In the genomic region with DNA sequence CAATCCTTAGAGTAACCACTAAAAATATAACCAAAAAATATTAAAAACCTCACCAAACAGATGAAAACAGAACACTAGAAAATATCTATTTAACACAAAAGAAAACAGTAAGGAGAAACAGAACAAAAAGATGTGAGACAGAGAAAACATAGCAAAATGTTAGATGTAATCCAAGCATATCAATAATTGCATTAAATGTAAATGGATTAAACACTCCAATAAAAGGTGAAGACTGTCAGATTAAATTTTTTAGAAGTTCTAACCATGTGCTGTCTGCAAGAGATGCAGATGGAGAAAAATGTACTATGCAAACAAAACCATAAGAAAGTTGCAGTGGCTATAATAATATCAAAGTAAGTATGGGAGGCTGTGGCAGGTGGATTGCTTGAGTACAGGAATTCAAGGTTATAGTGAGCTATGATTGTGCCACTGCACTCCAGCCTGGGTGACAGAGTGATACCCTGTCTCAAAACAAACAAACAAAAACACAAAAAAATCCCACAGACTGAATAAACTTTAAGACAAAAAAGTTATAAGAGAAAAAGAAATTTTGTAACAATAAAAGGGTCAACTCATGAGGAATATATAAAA, we compare ENCODE assay signal across 1 cellular context.
TF ChIP-seq lines count a peak whose summit lies in the region.

No MANE protein-coding gene starts in this region.

TF ChIP-seq in K562, 482 proteins besides CTCF, POLR2A, EP300 and RAD21 (continued from another document):
- TF ChIP-seq, protein P1, sequence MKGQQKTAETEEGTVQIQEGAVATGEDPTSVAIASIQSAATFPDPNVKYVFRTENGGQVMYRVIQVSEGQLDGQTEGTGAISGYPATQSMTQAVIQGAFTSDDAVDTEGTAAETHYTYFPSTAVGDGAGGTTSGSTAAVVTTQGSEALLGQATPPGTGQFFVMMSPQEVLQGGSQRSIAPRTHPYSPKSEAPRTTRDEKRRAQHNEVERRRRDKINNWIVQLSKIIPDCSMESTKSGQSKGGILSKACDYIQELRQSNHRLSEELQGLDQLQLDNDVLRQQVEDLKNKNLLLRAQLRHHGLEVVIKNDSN (CRISPR knock-in tag; IDR thresholded peaks at IDR 0.05) = no peak
- TF ChIP-seq, protein P2, sequence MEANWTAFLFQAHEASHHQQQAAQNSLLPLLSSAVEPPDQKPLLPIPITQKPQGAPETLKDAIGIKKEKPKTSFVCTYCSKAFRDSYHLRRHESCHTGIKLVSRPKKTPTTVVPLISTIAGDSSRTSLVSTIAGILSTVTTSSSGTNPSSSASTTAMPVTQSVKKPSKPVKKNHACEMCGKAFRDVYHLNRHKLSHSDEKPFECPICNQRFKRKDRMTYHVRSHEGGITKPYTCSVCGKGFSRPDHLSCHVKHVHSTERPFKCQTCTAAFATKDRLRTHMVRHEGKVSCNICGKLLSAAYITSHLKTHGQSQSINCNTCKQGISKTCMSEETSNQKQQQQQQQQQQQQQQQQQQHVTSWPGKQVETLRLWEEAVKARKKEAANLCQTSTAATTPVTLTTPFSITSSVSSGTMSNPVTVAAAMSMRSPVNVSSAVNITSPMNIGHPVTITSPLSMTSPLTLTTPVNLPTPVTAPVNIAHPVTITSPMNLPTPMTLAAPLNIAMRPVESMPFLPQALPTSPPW (CRISPR knock-in tag; IDR thresholded peaks at IDR 0.05) = no peak
- TF ChIP-seq BRD4 (IDR thresholded peaks at IDR 0.05) = no peak
- TF ChIP-seq BDP1 (IDR thresholded peaks at IDR 0.05; ENCODE audit: insufficient read depth, insufficient read length) = no peak
- no peak for TF ChIP-seq HNRNPLL (IDR thresholded peaks at IDR 0.05; ENCODE audit: low read depth, low read length, poor library complexity, severe bottlenecking)
- TF ChIP-seq, protein P3, sequence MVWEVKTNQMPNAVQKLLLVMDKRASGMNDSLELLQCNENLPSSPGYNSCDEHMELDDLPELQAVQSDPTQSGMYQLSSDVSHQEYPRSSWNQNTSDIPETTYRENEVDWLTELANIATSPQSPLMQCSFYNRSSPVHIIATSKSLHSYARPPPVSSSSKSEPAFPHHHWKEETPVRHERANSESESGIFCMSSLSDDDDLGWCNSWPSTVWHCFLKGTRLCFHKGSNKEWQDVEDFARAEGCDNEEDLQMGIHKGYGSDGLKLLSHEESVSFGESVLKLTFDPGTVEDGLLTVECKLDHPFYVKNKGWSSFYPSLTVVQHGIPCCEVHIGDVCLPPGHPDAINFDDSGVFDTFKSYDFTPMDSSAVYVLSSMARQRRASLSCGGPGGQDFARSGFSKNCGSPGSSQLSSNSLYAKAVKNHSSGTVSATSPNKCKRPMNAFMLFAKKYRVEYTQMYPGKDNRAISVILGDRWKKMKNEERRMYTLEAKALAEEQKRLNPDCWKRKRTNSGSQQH (CRISPR knock-in tag; IDR thresholded peaks at IDR 0.05) = no peak
- peak; percentile 50 for TF ChIP-seq ZNF354B (CRISPR knock-in tag; IDR thresholded peaks at IDR 0.05)
- TF ChIP-seq, protein P4, sequence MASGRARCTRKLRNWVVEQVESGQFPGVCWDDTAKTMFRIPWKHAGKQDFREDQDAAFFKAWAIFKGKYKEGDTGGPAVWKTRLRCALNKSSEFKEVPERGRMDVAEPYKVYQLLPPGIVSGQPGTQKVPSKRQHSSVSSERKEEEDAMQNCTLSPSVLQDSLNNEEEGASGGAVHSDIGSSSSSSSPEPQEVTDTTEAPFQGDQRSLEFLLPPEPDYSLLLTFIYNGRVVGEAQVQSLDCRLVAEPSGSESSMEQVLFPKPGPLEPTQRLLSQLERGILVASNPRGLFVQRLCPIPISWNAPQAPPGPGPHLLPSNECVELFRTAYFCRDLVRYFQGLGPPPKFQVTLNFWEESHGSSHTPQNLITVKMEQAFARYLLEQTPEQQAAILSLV (tag; IDR thresholded peaks at IDR 0.05) = no peak
- TF ChIP-seq, protein P5, sequence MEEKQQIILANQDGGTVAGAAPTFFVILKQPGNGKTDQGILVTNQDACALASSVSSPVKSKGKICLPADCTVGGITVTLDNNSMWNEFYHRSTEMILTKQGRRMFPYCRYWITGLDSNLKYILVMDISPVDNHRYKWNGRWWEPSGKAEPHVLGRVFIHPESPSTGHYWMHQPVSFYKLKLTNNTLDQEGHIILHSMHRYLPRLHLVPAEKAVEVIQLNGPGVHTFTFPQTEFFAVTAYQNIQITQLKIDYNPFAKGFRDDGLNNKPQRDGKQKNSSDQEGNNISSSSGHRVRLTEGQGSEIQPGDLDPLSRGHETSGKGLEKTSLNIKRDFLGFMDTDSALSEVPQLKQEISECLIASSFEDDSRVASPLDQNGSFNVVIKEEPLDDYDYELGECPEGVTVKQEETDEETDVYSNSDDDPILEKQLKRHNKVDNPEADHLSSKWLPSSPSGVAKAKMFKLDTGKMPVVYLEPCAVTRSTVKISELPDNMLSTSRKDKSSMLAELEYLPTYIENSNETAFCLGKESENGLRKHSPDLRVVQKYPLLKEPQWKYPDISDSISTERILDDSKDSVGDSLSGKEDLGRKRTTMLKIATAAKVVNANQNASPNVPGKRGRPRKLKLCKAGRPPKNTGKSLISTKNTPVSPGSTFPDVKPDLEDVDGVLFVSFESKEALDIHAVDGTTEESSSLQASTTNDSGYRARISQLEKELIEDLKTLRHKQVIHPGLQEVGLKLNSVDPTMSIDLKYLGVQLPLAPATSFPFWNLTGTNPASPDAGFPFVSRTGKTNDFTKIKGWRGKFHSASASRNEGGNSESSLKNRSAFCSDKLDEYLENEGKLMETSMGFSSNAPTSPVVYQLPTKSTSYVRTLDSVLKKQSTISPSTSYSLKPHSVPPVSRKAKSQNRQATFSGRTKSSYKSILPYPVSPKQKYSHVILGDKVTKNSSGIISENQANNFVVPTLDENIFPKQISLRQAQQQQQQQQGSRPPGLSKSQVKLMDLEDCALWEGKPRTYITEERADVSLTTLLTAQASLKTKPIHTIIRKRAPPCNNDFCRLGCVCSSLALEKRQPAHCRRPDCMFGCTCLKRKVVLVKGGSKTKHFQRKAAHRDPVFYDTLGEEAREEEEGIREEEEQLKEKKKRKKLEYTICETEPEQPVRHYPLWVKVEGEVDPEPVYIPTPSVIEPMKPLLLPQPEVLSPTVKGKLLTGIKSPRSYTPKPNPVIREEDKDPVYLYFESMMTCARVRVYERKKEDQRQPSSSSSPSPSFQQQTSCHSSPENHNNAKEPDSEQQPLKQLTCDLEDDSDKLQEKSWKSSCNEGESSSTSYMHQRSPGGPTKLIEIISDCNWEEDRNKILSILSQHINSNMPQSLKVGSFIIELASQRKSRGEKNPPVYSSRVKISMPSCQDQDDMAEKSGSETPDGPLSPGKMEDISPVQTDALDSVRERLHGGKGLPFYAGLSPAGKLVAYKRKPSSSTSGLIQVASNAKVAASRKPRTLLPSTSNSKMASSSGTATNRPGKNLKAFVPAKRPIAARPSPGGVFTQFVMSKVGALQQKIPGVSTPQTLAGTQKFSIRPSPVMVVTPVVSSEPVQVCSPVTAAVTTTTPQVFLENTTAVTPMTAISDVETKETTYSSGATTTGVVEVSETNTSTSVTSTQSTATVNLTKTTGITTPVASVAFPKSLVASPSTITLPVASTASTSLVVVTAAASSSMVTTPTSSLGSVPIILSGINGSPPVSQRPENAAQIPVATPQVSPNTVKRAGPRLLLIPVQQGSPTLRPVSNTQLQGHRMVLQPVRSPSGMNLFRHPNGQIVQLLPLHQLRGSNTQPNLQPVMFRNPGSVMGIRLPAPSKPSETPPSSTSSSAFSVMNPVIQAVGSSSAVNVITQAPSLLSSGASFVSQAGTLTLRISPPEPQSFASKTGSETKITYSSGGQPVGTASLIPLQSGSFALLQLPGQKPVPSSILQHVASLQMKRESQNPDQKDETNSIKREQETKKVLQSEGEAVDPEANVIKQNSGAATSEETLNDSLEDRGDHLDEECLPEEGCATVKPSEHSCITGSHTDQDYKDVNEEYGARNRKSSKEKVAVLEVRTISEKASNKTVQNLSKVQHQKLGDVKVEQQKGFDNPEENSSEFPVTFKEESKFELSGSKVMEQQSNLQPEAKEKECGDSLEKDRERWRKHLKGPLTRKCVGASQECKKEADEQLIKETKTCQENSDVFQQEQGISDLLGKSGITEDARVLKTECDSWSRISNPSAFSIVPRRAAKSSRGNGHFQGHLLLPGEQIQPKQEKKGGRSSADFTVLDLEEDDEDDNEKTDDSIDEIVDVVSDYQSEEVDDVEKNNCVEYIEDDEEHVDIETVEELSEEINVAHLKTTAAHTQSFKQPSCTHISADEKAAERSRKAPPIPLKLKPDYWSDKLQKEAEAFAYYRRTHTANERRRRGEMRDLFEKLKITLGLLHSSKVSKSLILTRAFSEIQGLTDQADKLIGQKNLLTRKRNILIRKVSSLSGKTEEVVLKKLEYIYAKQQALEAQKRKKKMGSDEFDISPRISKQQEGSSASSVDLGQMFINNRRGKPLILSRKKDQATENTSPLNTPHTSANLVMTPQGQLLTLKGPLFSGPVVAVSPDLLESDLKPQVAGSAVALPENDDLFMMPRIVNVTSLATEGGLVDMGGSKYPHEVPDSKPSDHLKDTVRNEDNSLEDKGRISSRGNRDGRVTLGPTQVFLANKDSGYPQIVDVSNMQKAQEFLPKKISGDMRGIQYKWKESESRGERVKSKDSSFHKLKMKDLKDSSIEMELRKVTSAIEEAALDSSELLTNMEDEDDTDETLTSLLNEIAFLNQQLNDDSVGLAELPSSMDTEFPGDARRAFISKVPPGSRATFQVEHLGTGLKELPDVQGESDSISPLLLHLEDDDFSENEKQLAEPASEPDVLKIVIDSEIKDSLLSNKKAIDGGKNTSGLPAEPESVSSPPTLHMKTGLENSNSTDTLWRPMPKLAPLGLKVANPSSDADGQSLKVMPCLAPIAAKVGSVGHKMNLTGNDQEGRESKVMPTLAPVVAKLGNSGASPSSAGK (IDR thresholded peaks at IDR 0.05) = no peak
- TF ChIP-seq ZFP36 (IDR thresholded peaks at IDR 0.05; ENCODE audit: low read depth, low read length, partially characterized antibody) = no peak
- TF ChIP-seq, protein P6, sequence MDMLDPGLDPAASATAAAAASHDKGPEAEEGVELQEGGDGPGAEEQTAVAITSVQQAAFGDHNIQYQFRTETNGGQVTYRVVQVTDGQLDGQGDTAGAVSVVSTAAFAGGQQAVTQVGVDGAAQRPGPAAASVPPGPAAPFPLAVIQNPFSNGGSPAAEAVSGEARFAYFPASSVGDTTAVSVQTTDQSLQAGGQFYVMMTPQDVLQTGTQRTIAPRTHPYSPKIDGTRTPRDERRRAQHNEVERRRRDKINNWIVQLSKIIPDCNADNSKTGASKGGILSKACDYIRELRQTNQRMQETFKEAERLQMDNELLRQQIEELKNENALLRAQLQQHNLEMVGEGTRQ (CRISPR knock-in tag; IDR thresholded peaks at IDR 0.05) = no peak
- TF ChIP-seq, protein P7, sequence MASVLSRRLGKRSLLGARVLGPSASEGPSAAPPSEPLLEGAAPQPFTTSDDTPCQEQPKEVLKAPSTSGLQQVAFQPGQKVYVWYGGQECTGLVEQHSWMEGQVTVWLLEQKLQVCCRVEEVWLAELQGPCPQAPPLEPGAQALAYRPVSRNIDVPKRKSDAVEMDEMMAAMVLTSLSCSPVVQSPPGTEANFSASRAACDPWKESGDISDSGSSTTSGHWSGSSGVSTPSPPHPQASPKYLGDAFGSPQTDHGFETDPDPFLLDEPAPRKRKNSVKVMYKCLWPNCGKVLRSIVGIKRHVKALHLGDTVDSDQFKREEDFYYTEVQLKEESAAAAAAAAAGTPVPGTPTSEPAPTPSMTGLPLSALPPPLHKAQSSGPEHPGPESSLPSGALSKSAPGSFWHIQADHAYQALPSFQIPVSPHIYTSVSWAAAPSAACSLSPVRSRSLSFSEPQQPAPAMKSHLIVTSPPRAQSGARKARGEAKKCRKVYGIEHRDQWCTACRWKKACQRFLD (CRISPR knock-in tag; IDR thresholded peaks at IDR 0.05) = no peak
- TF ChIP-seq DMBX1 (CRISPR knock-in tag; IDR thresholded peaks at IDR 0.05; ENCODE audit: borderline replicate concordance) = no peak
- TF ChIP-seq SNIP1 (IDR thresholded peaks at IDR 0.05; ENCODE audit: low read depth) = no peak
- TF ChIP-seq, protein P8, sequence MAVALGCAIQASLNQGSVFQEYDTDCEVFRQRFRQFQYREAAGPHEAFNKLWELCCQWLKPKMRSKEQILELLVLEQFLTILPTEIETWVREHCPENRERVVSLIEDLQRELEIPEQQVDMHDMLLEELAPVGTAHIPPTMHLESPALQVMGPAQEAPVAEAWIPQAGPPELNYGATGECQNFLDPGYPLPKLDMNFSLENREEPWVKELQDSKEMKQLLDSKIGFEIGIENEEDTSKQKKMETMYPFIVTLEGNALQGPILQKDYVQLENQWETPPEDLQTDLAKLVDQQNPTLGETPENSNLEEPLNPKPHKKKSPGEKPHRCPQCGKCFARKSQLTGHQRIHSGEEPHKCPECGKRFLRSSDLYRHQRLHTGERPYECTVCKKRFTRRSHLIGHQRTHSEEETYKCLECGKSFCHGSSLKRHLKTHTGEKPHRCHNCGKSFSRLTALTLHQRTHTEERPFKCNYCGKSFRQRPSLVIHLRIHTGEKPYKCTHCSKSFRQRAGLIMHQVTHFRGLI (CRISPR knock-in tag; IDR thresholded peaks at IDR 0.05) = no peak
- TF ChIP-seq ZNF507 (tag; conservative IDR thresholded peaks at IDR 0.05) = peak; percentile 96
